ENCODE assay signal across 12 cellular contexts in the genomic region with DNA sequence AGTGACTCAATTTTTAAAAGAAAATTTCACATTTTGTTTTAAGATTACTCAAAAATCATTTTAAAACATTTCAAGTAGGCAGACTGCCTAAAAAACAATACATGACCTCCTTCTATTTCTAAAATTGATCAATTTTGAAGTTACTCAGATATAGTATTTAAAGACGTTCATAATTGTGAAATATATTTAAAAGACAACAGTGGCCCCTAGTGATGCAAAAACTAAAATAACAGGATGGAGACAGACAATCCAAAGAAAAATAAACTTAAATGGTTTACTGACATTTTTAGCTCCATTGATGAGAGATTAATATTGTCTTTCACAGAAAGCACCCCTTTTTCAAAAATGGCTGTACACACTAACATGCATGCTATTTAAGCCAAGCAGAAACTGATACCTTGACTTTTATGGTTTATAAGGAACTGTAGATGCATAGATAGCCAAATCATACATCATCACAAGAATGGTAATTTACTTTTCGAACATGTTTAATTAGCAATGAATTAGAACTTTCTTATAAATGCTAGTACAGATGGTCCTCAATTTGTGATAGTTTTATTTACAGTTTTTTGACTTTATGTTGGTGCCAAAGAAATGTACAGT.
DNase-seq lines count a peak whose midpoint lies in the region; ATAC-seq, FAIRE-seq and TF ChIP-seq lines count a peak whose summit lies in the region.
"Had no signal": no experiment of that assay in that cellular context is flagged by ENCODE, and none has a peak within 500 bp of the region (broad histone marks: within the 10 kb centered on the region; RNA-seq: fewer than 3 reads in every experiment).

No MANE protein-coding gene starts in this region.

- no peak for ATAC-seq in HG03469 (IDR thresholded peaks at IDR 0.05; ENCODE audit: unreplicated experiment)

- DNase-seq in SIG-M5 treated with dmso at 0.1 percent for 504 hours (lab: John Stamatoyannopoulos, UW; ENCODE audit: unreplicated experiment), result peak; percentile 8
- DNase-seq in SIG-M5 (lab: John Stamatoyannopoulos, UW), result no peak
- DNase-seq in glomerular endothelial cell (ENCODE audit: extremely low read depth, low read depth, low spot score), result peak; percentile 18
- DNase-seq in tibial artery, result no peak
- no peak for DNase-seq in T1000 (lab: John Stamatoyannopoulos, UW)
- DNase-seq in activated T-cell treated with anti-CD3 and anti-CD28 coated beads, Interleukin-2, amount 50 U/mL, for 48 hours, result no peak
- DNase-seq: activated gamma-delta T cell; CD4-positive, alpha-beta memory T cell; spleen had no signal

- H3K27ac ChIP-seq in tibial artery, result no peak overlapping the region
- H3K27ac ChIP-seq: spleen, thoracic aorta had no signal

- no peaks in the 10 kb centered on the region for H3K36me3 ChIP-seq in tibial artery
- H3K36me3 ChIP-seq: spleen, thoracic aorta had no signal

- no peaks in the 10 kb centered on the region for H3K27me3 ChIP-seq in tibial artery
- H3K27me3 ChIP-seq: spleen had no signal

- H3K4me3 ChIP-seq in tibial artery, result no peak overlapping the region
- H3K4me3 ChIP-seq: spleen, thoracic aorta had no signal

- TF ChIP-seq CTCF in tibial artery (IDR thresholded peaks at IDR 0.05), result peak; percentile 39 to 42

- H3K4me1 ChIP-seq in tibial artery, result no peaks in the 10 kb centered on the region
- H3K4me1 ChIP-seq: spleen had no signal

- intact Hi-C loops in tibial artery (cut with DNase I; ENCODE audit: low total_unique reads), result no loop called here

- FAIRE-seq in TTC549 (lab: Jason Lieb, UNC), result peak; percentile 95

- no peaks in the 10 kb centered on the region for H3K9me3 ChIP-seq in tibial artery
- H3K9me3 ChIP-seq: spleen, thoracic aorta had no signal

Comparison
In these comparisons a context has a peak if more than half of its experiments do, and no peak if none do; other contexts are left out.
1. DNase-seq: peak in SIG-M5 treated with dmso at 0.1 percent for 504 hours (single experiment) and glomerular endothelial cell (single experiment); none in SIG-M5 (single experiment), tibial artery (0 of 2), T1000 (single experiment) and activated T-cell treated with anti-CD3 and anti-CD28 coated beads, Interleukin-2, amount 50 U/mL, for 48 hours (0 of 2).